ENCODE assay signal across 16 cellular contexts in genomic region chr16:20744922-20745440, GRCh38. TPM values are rescaled to one million over a fixed set of nuclear protein-coding genes. Genes with fewer than 3 reads are reported as not detected.
DNase-seq lines count a peak whose midpoint lies in the region; ATAC-seq and TF ChIP-seq lines count a peak whose summit lies in the region.
"Had no signal": no experiment of that assay in that cellular context is flagged by ENCODE, and none has a peak within 500 bp of the region (broad histone marks: within the 10 kb centered on the region; RNA-seq: fewer than 3 reads in every experiment).

No MANE protein-coding gene starts in this region.

- H3K4me1 ChIP-seq in OCI-LY3 (ENCODE audit: low read length) (peaks cover 50% of the 10 kb centered on the region), neutrophil (ENCODE audit: control insufficient read depth in 1 of 2, insufficient read depth in 1 of 2, low read depth in 1 of 2, low read length in 1 of 2) (peaks cover 26 to 28% of the 10 kb centered on the region in 2 experiments), suprapubic skin (peaks cover 7% of the 10 kb centered on the region)

- no peak overlapping the region for H3K9ac ChIP-seq in OCI-LY3 (ENCODE audit: low read length)

- H3K27me3 Mint-ChIP-seq in activated CD4-positive, alpha-beta T cell treated with anti-CD3 and anti-CD28 coated beads for 36 hours = no peaks in the 10 kb centered on the region

- H3K79me2 ChIP-seq in OCI-LY3 (ENCODE audit: low read length) = peaks cover 12% of the 10 kb centered on the region

- H3K4me3 Mint-ChIP-seq in activated CD4-positive, alpha-beta T cell treated with anti-CD3 and anti-CD28 coated beads for 36 hours = no peak overlapping the region
- H3K4me3 Mint-ChIP-seq: natural killer cell treated with Interleukin-12 subunit alpha and Interleukin-12 subunit beta and Interleukin-15 and Interleukin-18, amount 100 ng/mL, for 72 hours had no signal

- no peaks in the 10 kb centered on the region for H3K27me3 ChIP-seq in HL-60 (ENCODE audit: insufficient read depth, poor library complexity, severe bottlenecking)
- no peaks in the 10 kb centered on the region for H3K27me3 ChIP-seq in OCI-LY3 (ENCODE audit: low read depth, low read length)
- H3K27me3 ChIP-seq in neutrophil = no peaks in the 10 kb centered on the region
- H3K27me3 ChIP-seq in suprapubic skin = no peaks in the 10 kb centered on the region
- H3K27me3 ChIP-seq: dorsolateral prefrontal cortex had no signal

- peaks cover 11% of the 10 kb centered on the region for H4K20me1 ChIP-seq in OCI-LY3 (ENCODE audit: insufficient read depth, low read length)

- peak in 1 of 2 experiments; percentile 63 for DNase-seq in HL-60 (ENCODE audit: low read depth in 1 of 2, low spot score in 1 of 2)
- peak; percentile 52 for DNase-seq in dermis blood vessel endothelial cell
- no peak for DNase-seq in activated CD4-positive, alpha-beta T cell treated with anti-CD3 and anti-CD28 coated beads for 36 hours
- no peak for DNase-seq in suprapubic skin (ENCODE audit: low spot score in 2 of 2)
- DNase-seq in AG08395 (ENCODE audit: low spot score) = no peak
- DNase-seq: dorsolateral prefrontal cortex, NCI-H1436 treated with DMSO at 0.1 percent for 48 hours, NCI-H82 had no signal

- TF ChIP-seq EP300 in suprapubic skin (IDR thresholded peaks at IDR 0.05) = no peak

- H3K4me1 Mint-ChIP-seq in activated CD4-positive, alpha-beta T cell treated with anti-CD3 and anti-CD28 coated beads for 36 hours = peaks cover 11% of the 10 kb centered on the region

- H3K36me3 ChIP-seq in OCI-LY3 (replicated peaks; ENCODE audit: low read depth, low read length) (no peaks in the 10 kb centered on the region), neutrophil (no peaks in the 10 kb centered on the region), suprapubic skin (no peaks in the 10 kb centered on the region)
- H3K36me3 ChIP-seq: prostate gland had no signal

- no peak for TF ChIP-seq POLR2A in suprapubic skin (IDR thresholded peaks at IDR 0.05)

- WGBS in suprapubic skin = 71% methylated on average over 7 of the region's 7 CpGs

- TF ChIP-seq CTCF in HL-60 (IDR thresholded peaks at IDR 0.05; ENCODE audit: insufficient read depth, low read length) (no peak), OCI-LY3 (IDR thresholded peaks at IDR 0.05; ENCODE audit: low read depth, low read length) (no peak), neutrophil (IDR thresholded peaks at IDR 0.05) (no peak), suprapubic skin (IDR thresholded peaks at IDR 0.05) (no peak)

- POLR2A ChIA-PET in activated CD4-positive, alpha-beta T cell treated with anti-CD3 and anti-CD28 coated beads for 36 hours (lab: Charles Lee) = no interaction called here

- CTCF ChIA-PET in activated CD4-positive, alpha-beta T cell treated with anti-CD3 and anti-CD28 coated beads for 36 hours (lab: Charles Lee) = no interaction called here

- no peak overlapping the region for H3K27ac Mint-ChIP-seq in activated CD4-positive, alpha-beta T cell treated with anti-CD3 and anti-CD28 coated beads for 36 hours
- H3K27ac Mint-ChIP-seq: natural killer cell treated with Interleukin-12 subunit alpha and Interleukin-12 subunit beta and Interleukin-15 and Interleukin-18, amount 100 ng/mL, for 72 hours had no signal

- H2AFZ ChIP-seq in OCI-LY3 (ENCODE audit: low read depth, low read length) = 0 out of 2 replicates have a peak overlapping the region, but pooled peaks have one; percentile 19

- peaks cover 8% of the 10 kb centered on the region for H3K36me3 Mint-ChIP-seq in activated CD4-positive, alpha-beta T cell treated with anti-CD3 and anti-CD28 coated beads for 36 hours (ENCODE audit: low read depth)

- no peaks in the 10 kb centered on the region for H3K9me3 ChIP-seq in OCI-LY3 (ENCODE audit: insufficient read depth, low read length)
- no peaks in the 10 kb centered on the region for H3K9me3 ChIP-seq in neutrophil
- H3K9me3 ChIP-seq in suprapubic skin = no peaks in the 10 kb centered on the region
- H3K9me3 ChIP-seq: prostate gland had no signal

- peaks cover 8% of the 10 kb centered on the region for H3K9me3 Mint-ChIP-seq in activated CD4-positive, alpha-beta T cell treated with anti-CD3 and anti-CD28 coated beads for 36 hours (ENCODE audit: low read depth)

- intact Hi-C loops in activated CD4-positive, alpha-beta T cell treated with anti-CD3 and anti-CD28 coated beads for 36 hours (cut with DNase I, micrococcal nuclease) = loop anchor here (5.0 kb wide), 2 partner anchors 197 to 1223 kb away; partner anchors contain the start of genes CCP110 (in 1 of the 2) and GDE1 (in 1 of the 2)

- no peak overlapping the region for H3K4me3 ChIP-seq in HL-60 (replicated peaks; ENCODE audit: insufficient read depth, low read length)
- no peak overlapping the region for H3K4me3 ChIP-seq in OCI-LY3 (ENCODE audit: low read length)
- no peak overlapping the region for H3K4me3 ChIP-seq in neutrophil (ENCODE audit: low read depth in 1 of 2, low read length in 1 of 2)
- no peak overlapping the region for H3K4me3 ChIP-seq in suprapubic skin
- H3K4me3 ChIP-seq: dorsolateral prefrontal cortex, lung, prostate gland had no signal

- H3K27ac ChIP-seq in HL-60 (replicated peaks) = peak overlapping the region; percentile 49
- peak overlapping the region; percentile 44 for H3K27ac ChIP-seq in OCI-LY3 (ENCODE audit: low read length)
- H3K27ac ChIP-seq in neutrophil = peak overlapping the region; percentile 62
- no peak overlapping the region for H3K27ac ChIP-seq in suprapubic skin
- H3K27ac ChIP-seq: dorsolateral prefrontal cortex had no signal

- no peak for ATAC-seq in activated CD4-positive, alpha-beta T cell treated with anti-CD3 and anti-CD28 coated beads for 36 hours
- ATAC-seq: natural killer cell treated with Interleukin-12 subunit alpha and Interleukin-12 subunit beta and Interleukin-15 and Interleukin-18, amount 100 ng/mL, for 72 hours had no signal

- H3K4me2 ChIP-seq in OCI-LY3 (ENCODE audit: low read length) = peak overlapping the region; percentile 24

RNA-seq across cellular contexts. Expression of gene THUMPD1, which starts 3.4 kb away (rescaled TPM):
- total RNA-seq in dermis blood vessel endothelial cell (91.6 and 93.1 TPM in 2 replicates), suprapubic skin (10 to 100 TPM; 63.4 to 71.9 (median 64.1) TPM)
- total RNA-seq in activated CD4-positive, alpha-beta T cell treated with anti-CD3 and anti-CD28 coated beads for 36 hours = 10 to 100 TPM; 38.0 to 48.2 TPM

RNA-seq across cellular contexts. Expression of gene ACSM3, which starts 18.8 kb away (rescaled TPM):
- total RNA-seq in dermis blood vessel endothelial cell (under 0.01 and 0.23 TPM in 2 replicates), suprapubic skin (10 to 100 TPM in 3 of 4 donors, 1 to 10 TPM in 1; 5.2 to 11.7 (median 11.0) TPM)
- 10 to 100 TPM; 17.6 to 21.8 TPM for total RNA-seq in activated CD4-positive, alpha-beta T cell treated with anti-CD3 and anti-CD28 coated beads for 36 hours

RNA-seq across cellular contexts. Expression of gene ACSM1, which starts 47.5 kb away (rescaled TPM):
- total RNA-seq in dermis blood vessel endothelial cell = not detected in 2 replicates
- total RNA-seq in activated CD4-positive, alpha-beta T cell treated with anti-CD3 and anti-CD28 coated beads for 36 hours = not detected
- 1 to 10 TPM in 2 of 4 donors, under 1 TPM in 2; 0.52 to 2.8 (median 1.1) TPM for total RNA-seq in suprapubic skin
- total RNA-seq: HT-29, RPMI7951, temporal lobe had no signal
